ENCODE assay signal across 7 cellular contexts in the genomic region with DNA sequence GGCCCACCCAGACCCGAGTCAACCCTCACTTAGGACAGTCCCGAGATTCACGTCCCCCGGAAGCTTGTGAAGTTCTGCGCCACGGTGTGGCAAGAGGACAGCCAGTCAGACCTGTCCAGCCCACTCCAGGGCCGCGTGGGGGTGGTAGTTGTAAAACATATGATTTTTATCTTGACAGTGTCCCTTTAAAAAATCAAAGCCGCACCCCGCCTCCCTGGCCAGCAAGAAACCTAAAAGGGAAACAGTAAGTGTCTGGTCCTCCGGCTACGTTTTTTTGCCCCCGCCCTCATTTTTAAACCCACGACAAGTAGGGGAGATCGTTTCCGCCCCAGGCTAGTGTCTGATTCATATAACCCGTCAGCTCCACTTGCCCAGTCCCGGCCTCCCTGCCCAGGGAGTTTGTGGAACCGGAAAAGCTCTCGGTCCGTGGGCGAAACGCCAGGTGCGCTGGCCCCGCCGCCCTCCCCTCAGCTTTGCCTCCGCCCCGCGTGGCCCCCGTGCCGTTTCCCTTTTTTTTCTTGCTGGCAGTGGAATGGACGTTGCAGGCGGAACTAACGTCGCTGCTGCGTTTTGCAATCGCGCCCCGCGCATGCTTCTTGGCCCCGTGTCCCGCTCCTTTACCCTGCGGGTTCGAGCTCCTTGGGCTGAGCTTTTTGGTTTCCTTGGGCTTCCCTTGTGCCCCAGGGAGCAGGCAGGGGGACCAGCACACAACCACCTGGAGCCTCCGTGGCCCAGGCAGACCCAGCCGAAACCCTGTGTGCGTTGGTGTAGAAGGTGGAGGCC. TPM values are rescaled to one million over a fixed set of nuclear protein-coding genes. Genes with fewer than 3 reads are reported as not detected.
DNase-seq lines count a peak whose midpoint lies in the region; ATAC-seq and TF ChIP-seq lines count a peak whose summit lies in the region.

No MANE protein-coding gene starts in this region.

- peak; percentile 45 for DNase-seq in NCI-H1092 treated with DMSO at 0.1 percent for 48 hours (lab: John Stamatoyannopoulos, UW)
- DNase-seq in T47D (ENCODE audit: low read depth in 1 of 2, low spot score in 1 of 2): peak; percentile 75 to 89
- DNase-seq in right lobe of liver: peak; percentile 86 to 93 (median 92)
- DNase-seq in testis: peak; percentile 59
- DNase-seq in NCI-H1930 (lab: John Stamatoyannopoulos, UW): no peak
- DNase-seq in iPS-NIHi7 (ENCODE audit: extremely low spot score): no peak
- no peak for DNase-seq in retina

- intact Hi-C loops in right lobe of liver (cut with DNase I): no loop called here
- intact Hi-C loops in testis (cut with DNase I; ENCODE audit: low total_unique reads): no loop called here

- H3K4me1 ChIP-seq in right lobe of liver (peaks cover 2 to 84% (median 40%) of the 10 kb centered on the region in 4 donors), testis (peaks cover 33% of the 10 kb centered on the region)

- H3K27me3 ChIP-seq in right lobe of liver: no peaks in the 10 kb centered on the region
- H3K27me3 ChIP-seq in testis: no peaks in the 10 kb centered on the region

- H3K4me3 ChIP-seq in right lobe of liver (peak overlapping the region in 2 of 3 donors; percentile 45 to 54), testis (no peak overlapping the region)

- peak; percentile 9 to 32 (median 16) for ATAC-seq in right lobe of liver

- 7% methylated on average over 26 of the region's 47 CpGs for WGBS in right lobe of liver (ENCODE audit: insufficient coverage, low coverage, low lambda C conversion rate, missing lambda C conversion rate)
- 59 to 66% methylated on average over 44 to 47 of the region's 47 CpGs for WGBS in testis, 2 donors

- H3K27ac ChIP-seq in right lobe of liver (peak overlapping the region; percentile 70 to 96 (median 80)), testis (peak overlapping the region; percentile 23 to 84)

- H3K36me3 ChIP-seq in right lobe of liver (peaks cover 0 to 9% (median 3%) of the 10 kb centered on the region in 4 donors), testis (ENCODE audit: low read depth, missing control alignments) (no peaks in the 10 kb centered on the region)

- TF ChIP-seq POLR2A in right lobe of liver (IDR thresholded peaks at IDR 0.05) (peak; percentile 65), testis (IDR thresholded peaks at IDR 0.05) (no peak)

- in situ Hi-C loops in T47D (cut with HindIII; ENCODE audit: low pct_unique_long_range_greater_than_20kb, low sequenced_read_pairs): no loop called here

- no peaks in the 10 kb centered on the region for H3K9me3 ChIP-seq in right lobe of liver
- H3K9me3 ChIP-seq in testis: no peaks in the 10 kb centered on the region

- no peak for TF ChIP-seq CTCF in right lobe of liver (IDR thresholded peaks at IDR 0.05)
- TF ChIP-seq CTCF in testis (IDR thresholded peaks at IDR 0.05): no peak

RNA-seq across cellular contexts. Expression of gene NUDT16L1, which starts 13.3 kb away (rescaled TPM):
- total RNA-seq in right lobe of liver (10 to 100 TPM; 17.8 to 36.3 (median 23.0) TPM), testis (10 to 100 TPM; 33.6 to 48.6 TPM)
- 34.3 TPM for polyA plus RNA-seq in testis (ENCODE audit: insufficient read depth, low read depth, low replicate concordance)

RNA-seq across cellular contexts. Expression of gene ANKS3, which starts 54.0 kb away (rescaled TPM):
- 10 to 100 TPM in 1 of 6 experiments, 1 to 10 TPM in 5; 4.7 to 10.7 (median 7.6) TPM for total RNA-seq in right lobe of liver
- 10 to 100 TPM; 40.4 to 40.6 TPM for total RNA-seq in testis
- polyA plus RNA-seq in testis (ENCODE audit: insufficient read depth, low read depth, low replicate concordance): 18.6 TPM

RNA-seq across cellular contexts. Expression of gene DNAAF8, which starts 54.3 kb away (rescaled TPM):
- total RNA-seq in right lobe of liver: under 1 TPM in 5 of 6 experiments, not detected in 1; 0.12 to 0.92 (median 0.42) TPM
- total RNA-seq in testis: 10 to 100 TPM; 61.6 to 70.0 TPM
- polyA plus RNA-seq in testis (ENCODE audit: insufficient read depth, low read depth, low replicate concordance): 238 TPM

RNA-seq across cellular contexts. Expression of gene MGRN1, which starts 55.4 kb away (rescaled TPM):
- total RNA-seq in right lobe of liver (10 to 100 TPM; 42.5 to 67.3 (median 49.5) TPM), testis (10 to 100 TPM; 89.7 to 91.1 TPM)
- 34.7 TPM for polyA plus RNA-seq in testis (ENCODE audit: insufficient read depth, low read depth, low replicate concordance)

Comparison
In these comparisons a context has a peak if more than half of its experiments do, and no peak if none do; other contexts are left out.
1. DNase-seq: peak in NCI-H1092 treated with DMSO at 0.1 percent for 48 hours (single experiment), T47D (2 of 2), right lobe of liver (3 of 3) and testis (single experiment); none in NCI-H1930 (0 of 2), iPS-NIHi7 (single experiment) and retina (single experiment).
2. H3K4me3 ChIP-seq: peak in right lobe of liver (2 of 3); none in testis (0 of 2).
3. RNA of gene DNAAF8, which starts 54.3 kb away (total RNA-seq): 61.6 to 70.0 TPM in testis; 0.12 to 0.92 TPM in right lobe of liver; every median in the first group is over 10 times any median in the second.